In the genomic region with DNA sequence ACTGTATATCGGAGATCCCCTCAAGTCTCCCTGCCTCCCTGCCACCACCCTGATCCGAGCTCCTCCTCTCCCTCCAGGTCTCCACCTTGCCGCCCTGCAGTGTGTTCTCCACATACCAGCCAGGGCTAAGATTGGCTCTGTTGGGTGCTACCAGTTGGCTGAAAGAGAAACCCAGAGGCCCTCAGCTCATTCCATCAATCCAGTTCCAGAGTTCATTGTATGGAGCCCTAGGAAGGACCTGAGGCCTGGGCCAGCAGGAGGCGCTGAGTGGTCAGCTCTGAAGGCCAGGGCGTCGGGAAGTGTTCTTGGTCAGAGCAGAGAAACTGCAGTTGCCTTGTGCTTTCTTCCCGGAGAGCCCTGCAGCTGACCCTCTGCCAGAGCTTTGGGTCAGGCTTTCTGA, we compare ENCODE assay signal across 1 cellular context.
TF ChIP-seq lines count a peak whose summit lies in the region.

No MANE protein-coding gene starts in this region.

TF ChIP-seq in K562, 482 proteins besides CTCF, POLR2A, EP300 and RAD21 (continued from another document):
- TF ChIP-seq, protein P1, sequence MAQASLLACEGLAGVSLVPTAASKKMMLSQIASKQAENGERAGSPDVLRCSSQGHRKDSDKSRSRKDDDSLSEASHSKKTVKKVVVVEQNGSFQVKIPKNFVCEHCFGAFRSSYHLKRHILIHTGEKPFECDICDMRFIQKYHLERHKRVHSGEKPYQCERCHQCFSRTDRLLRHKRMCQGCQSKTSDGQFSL (CRISPR knock-in tag; IDR thresholded peaks at IDR 0.05) = no peak
- TF ChIP-seq, protein P1 (tag; IDR thresholded peaks at IDR 0.05) = no peak
- peak; percentile 80 for TF ChIP-seq JUND (IDR thresholded peaks at IDR 0.05; ENCODE audit: borderline replicate concordance, low read depth, low read length)
- TF ChIP-seq JUND (tag; IDR thresholded peaks at IDR 0.05; ENCODE audit: borderline replicate concordance, low read depth, low read length) = no peak
- no peak for TF ChIP-seq ATF7 (IDR thresholded peaks at IDR 0.05)
- TF ChIP-seq MYC (IDR thresholded peaks at IDR 0.05; ENCODE audit: low read depth, low read length) = peak; percentile 82
- TF ChIP-seq MYC (CRISPR knock-in tag; IDR thresholded peaks at IDR 0.05; ENCODE audit: borderline replicate concordance, low read depth) = no peak
- TF ChIP-seq, protein P2, sequence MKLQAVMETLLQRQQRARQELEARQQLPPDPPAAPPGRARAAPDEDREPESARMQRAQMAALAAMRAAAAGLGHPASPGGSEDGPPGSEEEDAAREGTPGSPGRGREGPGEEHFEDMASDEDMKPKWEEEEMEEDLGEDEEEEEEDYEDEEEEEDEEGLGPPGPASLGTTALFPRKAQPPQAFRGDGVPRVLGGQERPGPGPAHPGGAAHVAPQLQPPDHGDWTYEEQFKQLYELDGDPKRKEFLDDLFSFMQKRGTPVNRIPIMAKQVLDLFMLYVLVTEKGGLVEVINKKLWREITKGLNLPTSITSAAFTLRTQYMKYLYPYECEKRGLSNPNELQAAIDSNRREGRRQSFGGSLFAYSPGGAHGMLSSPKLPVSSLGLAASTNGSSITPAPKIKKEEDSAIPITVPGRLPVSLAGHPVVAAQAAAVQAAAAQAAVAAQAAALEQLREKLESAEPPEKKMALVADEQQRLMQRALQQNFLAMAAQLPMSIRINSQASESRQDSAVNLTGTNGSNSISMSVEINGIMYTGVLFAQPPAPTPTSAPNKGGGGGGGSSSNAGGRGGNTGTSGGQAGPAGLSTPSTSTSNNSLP (IDR thresholded peaks at IDR 0.05; ENCODE audit: borderline replicate concordance, low read depth, low read length) = 0 out of 2 replicates have a peak, but pooled peaks have one; percentile 15
- no peak for TF ChIP-seq NR2C2 (CRISPR knock-in tag; IDR thresholded peaks at IDR 0.05)
- no peak for TF ChIP-seq NR2C2 (tag; IDR thresholded peaks at IDR 0.05)
- TF ChIP-seq E2F3 (CRISPR knock-in tag; IDR thresholded peaks at IDR 0.05) = no peak
- no peak for TF ChIP-seq ZNF184 (CRISPR knock-in tag; IDR thresholded peaks at IDR 0.05)
- TF ChIP-seq HCFC1 (IDR thresholded peaks at IDR 0.05; ENCODE audit: low read depth, low read length) = peak; percentile 66
- TF ChIP-seq BRF2 (IDR thresholded peaks at IDR 0.05; ENCODE audit: borderline replicate concordance, insufficient read depth, insufficient read length) = no peak
- no peak for TF ChIP-seq POLR2AphosphoS2 (IDR thresholded peaks at IDR 0.05; ENCODE audit: low read length)
